10 cellular contexts compared by ENCODE assay signal in genomic region chr18:63238711-63239110, GRCh38.
DNase-seq lines count a peak whose midpoint lies in the region; ATAC-seq and TF ChIP-seq lines count a peak whose summit lies in the region.
"Had no signal": no experiment of that assay in that cellular context is flagged by ENCODE, and none has a peak within 500 bp of the region (broad histone marks: within the 10 kb centered on the region; RNA-seq: fewer than 3 reads in every experiment).

No MANE protein-coding gene starts in this region.

- POLR2A ChIA-PET in RWPE1 (lab: Yijun Ruan, JAX; ENCODE audit: low non-redundant PET), result no interaction called here

- TF ChIP-seq CTCF in RWPE1 (conservative IDR thresholded peaks at IDR 0.05; ENCODE audit: low read depth) (no peak), fibroblast of pulmonary artery (IDR thresholded peaks at IDR 0.05; ENCODE audit: low read length, missing control alignments) (no peak), retinal pigment epithelial cell (conservative IDR thresholded peaks at IDR 0.05; ENCODE audit: low read depth, low read length) (no peak)

- DNase-seq in Daoy (ENCODE audit: low read depth) (peak; percentile 24), RWPE1 (ENCODE audit: low spot score) (no peak), fibroblast of pulmonary artery (ENCODE audit: low read depth) (no peak), retinal pigment epithelial cell (ENCODE audit: low read depth) (no peak), NCI-H2081 (lab: John Stamatoyannopoulos, UW) (no peak)
- DNase-seq: activated CD4-positive, alpha-beta T cell treated with anti-CD3 and anti-CD28 coated beads, Interleukin-2, amount 50 U/mL, for 1 hour; NCI-H2227 treated with DMSO at 0.1 percent for 48 hours had no signal

- H3K4me3 ChIP-seq in fibroblast of pulmonary artery (replicated peaks; ENCODE audit: low read depth, low read length) (peak overlapping the region; percentile 1), retinal pigment epithelial cell (ENCODE audit: low read length) (peak overlapping the region; percentile 3)

- peak overlapping the region; percentile 86 for H3K27ac ChIP-seq in RWPE1

- ATAC-seq in HG02798 (IDR thresholded peaks at IDR 0.05; ENCODE audit: poor library complexity, unreplicated experiment) (no peak), HG02678 (IDR thresholded peaks at IDR 0.05; ENCODE audit: unreplicated experiment) (no peak), GM21360 (IDR thresholded peaks at IDR 0.05; ENCODE audit: unreplicated experiment) (no peak)

- CTCF ChIA-PET in RWPE1 (lab: Yijun Ruan, JAX), result no interaction called here
